10 cellular contexts compared by ENCODE assay signal in genomic region chr21:46668381-46668780, GRCh38. TPM values are rescaled to one million over a fixed set of nuclear protein-coding genes. Genes with fewer than 3 reads are reported as not detected.
A peak's percentile ranks its signal among the peaks of the same experiment; 100 is the strongest.
DNase-seq lines count a peak whose midpoint lies in the region; ATAC-seq and TF ChIP-seq lines count a peak whose summit lies in the region.
"Had no signal": no experiment of that assay in that cellular context is flagged by ENCODE, and none has a peak within 500 bp of the region (broad histone marks: within the 10 kb centered on the region; RNA-seq: fewer than 3 reads in every experiment).

No MANE protein-coding gene starts in this region.

- no peak for TF ChIP-seq POLR2A in transverse colon (IDR thresholded peaks at IDR 0.05)

- H3K4me3 ChIP-seq in CD4-positive, alpha-beta memory T cell (ENCODE audit: low read length in 2 of 2), result peak overlapping the region in 1 of 2 donors; percentile 43
- H3K4me3 ChIP-seq in NT2/D1 (ENCODE audit: insufficient read length, low read depth) (peak overlapping the region; percentile 88), choroid plexus epithelial cell (ENCODE audit: low read depth, low read length) (peak overlapping the region; percentile 67), transverse colon (peak overlapping the region in 2 of 4 donors; percentile 31 to 51)

- H3K9ac ChIP-seq in NT2/D1 (ENCODE audit: insufficient read length, low read depth), result peak overlapping the region; percentile 92

- peaks cover 0 to 1% of the 10 kb centered on the region in 2 donors for H3K27me3 Mint-ChIP-seq in CD4-positive, alpha-beta memory T cell
- peaks cover 0 to 3% of the 10 kb centered on the region in 2 donors for H3K27me3 Mint-ChIP-seq in natural killer cell treated with Interleukin-12 subunit alpha and Interleukin-12 subunit beta and Interleukin-15 and Interleukin-18, amount 100 ng/mL, for 72 hours

- CTCF ChIA-PET in CD4-positive, alpha-beta memory T cell (lab: Charles Lee; ENCODE audit: partially characterized antibody), result no interaction called here

- peaks cover 0 to 1% (median 0%) of the 10 kb centered on the region in 8 donors for H3K9me3 Mint-ChIP-seq in CD4-positive, alpha-beta memory T cell
- no peaks in the 10 kb centered on the region for H3K9me3 Mint-ChIP-seq in natural killer cell treated with Interleukin-12 subunit alpha and Interleukin-12 subunit beta and Interleukin-15 and Interleukin-18, amount 100 ng/mL, for 72 hours

- no peak for ATAC-seq in natural killer cell treated with Interleukin-12 subunit alpha and Interleukin-12 subunit beta and Interleukin-15 and Interleukin-18, amount 100 ng/mL, for 72 hours
- no peak for ATAC-seq in GM21423 (IDR thresholded peaks at IDR 0.05; ENCODE audit: unreplicated experiment)

- peaks cover 5% of the 10 kb centered on the region for H3K27me3 ChIP-seq in CD4-positive, alpha-beta memory T cell (ENCODE audit: insufficient read depth, low read length)
- H3K27me3 ChIP-seq in NT2/D1 (ENCODE audit: insufficient read depth, insufficient read length) (no peaks in the 10 kb centered on the region), transverse colon (peaks cover 29% of the 10 kb centered on the region)
- H3K27me3 ChIP-seq: foreskin keratinocyte had no signal

- TF ChIP-seq CTCF in choroid plexus epithelial cell (conservative IDR thresholded peaks at IDR 0.05; ENCODE audit: low read depth, low read length) (no peak), transverse colon (IDR thresholded peaks at IDR 0.05) (no peak)

- DNase-seq in CD4-positive, alpha-beta memory T cell, result no peak
- no peak for DNase-seq in NT2/D1 (ENCODE audit: low read depth, low spot score)
- no peak for DNase-seq in choroid plexus epithelial cell (ENCODE audit: low read depth)
- DNase-seq in natural killer cell treated with Interleukin-12 subunit alpha and Interleukin-12 subunit beta and Interleukin-15 and Interleukin-18, amount 100 ng/mL, for 72 hours (ENCODE audit: low spot score), result no peak
- DNase-seq in transverse colon, result no peak
- DNase-seq in effector CD4-positive, alpha-beta T cell, result no peak
- DNase-seq in HuH-7 (ENCODE audit: low spot score), result no peak
- DNase-seq: small intestine had no signal

- H3K4me1 ChIP-seq in CD4-positive, alpha-beta memory T cell (ENCODE audit: insufficient read depth, low read length), result peaks cover 15% of the 10 kb centered on the region
- H3K4me1 ChIP-seq in NT2/D1 (ENCODE audit: insufficient read depth, insufficient read length) (no peaks in the 10 kb centered on the region), transverse colon (peaks cover 8 to 17% (median 14%) of the 10 kb centered on the region in 4 donors)

- intact Hi-C loops in CD4-positive, alpha-beta memory T cell (cut with micrococcal nuclease), result no loop called here
- intact Hi-C loops in transverse colon (cut with DNase I; ENCODE audit: low total_unique reads), result no loop called here

- H3K4me3 Mint-ChIP-seq in CD4-positive, alpha-beta memory T cell, result peak overlapping the region; percentile 55 to 88 (median 79)
- H3K4me3 Mint-ChIP-seq in natural killer cell treated with Interleukin-12 subunit alpha and Interleukin-12 subunit beta and Interleukin-15 and Interleukin-18, amount 100 ng/mL, for 72 hours, result peak overlapping the region; percentile 84

- H3K9me3 ChIP-seq in CD4-positive, alpha-beta memory T cell (ENCODE audit: control insufficient read depth in 1 of 2, low read length in 2 of 2), result no peaks in the 10 kb centered on the region
- H3K9me3 ChIP-seq in NT2/D1 (ENCODE audit: insufficient read depth, low read length) (peaks cover 12% of the 10 kb centered on the region), transverse colon (no peaks in the 10 kb centered on the region)

- no peak for TF ChIP-seq EP300 in transverse colon (IDR thresholded peaks at IDR 0.05; ENCODE audit: low read depth)

- H3K27ac Mint-ChIP-seq in CD4-positive, alpha-beta memory T cell, result peak overlapping the region in 1 of 7 donors; percentile 12
- no peak overlapping the region for H3K27ac Mint-ChIP-seq in natural killer cell treated with Interleukin-12 subunit alpha and Interleukin-12 subunit beta and Interleukin-15 and Interleukin-18, amount 100 ng/mL, for 72 hours

- POLR2A ChIA-PET in CD4-positive, alpha-beta memory T cell (lab: Charles Lee; ENCODE audit: partially characterized antibody), result no interaction called here

- in situ Hi-C loops in transverse colon (cut with MboI; ENCODE audit: low pct_ligation_motif_present in 1 of 4, low pct_unique_long_range_greater_than_20kb in 1 of 4, low sequenced_read_pairs in 3 of 4), result no loop called here

- peaks cover 5 to 17% (median 6%) of the 10 kb centered on the region in 4 donors for H3K4me1 Mint-ChIP-seq in CD4-positive, alpha-beta memory T cell
- H3K4me1 Mint-ChIP-seq in natural killer cell treated with Interleukin-12 subunit alpha and Interleukin-12 subunit beta and Interleukin-15 and Interleukin-18, amount 100 ng/mL, for 72 hours (ENCODE audit: low read depth in 2 of 2), result peaks cover 4 to 6% of the 10 kb centered on the region in 2 donors

- H3K36me3 Mint-ChIP-seq in CD4-positive, alpha-beta memory T cell, result peaks cover 18 to 22% of the 10 kb centered on the region in 2 donors
- H3K36me3 Mint-ChIP-seq in natural killer cell treated with Interleukin-12 subunit alpha and Interleukin-12 subunit beta and Interleukin-15 and Interleukin-18, amount 100 ng/mL, for 72 hours, result peaks cover 5% of the 10 kb centered on the region

- H3K36me3 ChIP-seq in CD4-positive, alpha-beta memory T cell (ENCODE audit: insufficient read depth, low read length), result peaks cover 11% of the 10 kb centered on the region
- peaks cover 20% of the 10 kb centered on the region for H3K36me3 ChIP-seq in NT2/D1 (ENCODE audit: insufficient read depth, insufficient read length, low read length)
- H3K36me3 ChIP-seq in transverse colon, result no peaks in the 10 kb centered on the region

- no peak overlapping the region for H3K27ac ChIP-seq in CD4-positive, alpha-beta memory T cell (ENCODE audit: low read depth, low read length)
- no peak overlapping the region for H3K27ac ChIP-seq in transverse colon
- H3K27ac ChIP-seq: foreskin keratinocyte had no signal

- 47 to 77% methylated on average over 1 to 2 of the region's 2 CpGs for WGBS in transverse colon (ENCODE audit: low coverage in 1 of 2), 2 donors

RNA-seq across cellular contexts. Expression of gene PRMT2, which starts 32.9 kb away (rescaled TPM):
- 100 to 1,000 TPM; 175 to 177 TPM for total RNA-seq in CD4-positive, alpha-beta memory T cell
- polyA plus RNA-seq in CD4-positive, alpha-beta memory T cell, result 100 to 1,000 TPM; 218 to 348 TPM
- total RNA-seq in natural killer cell treated with Interleukin-12 subunit alpha and Interleukin-12 subunit beta and Interleukin-15 and Interleukin-18, amount 100 ng/mL, for 72 hours, result 10 to 100 TPM; 64.7 to 92.4 TPM
- 100 to 1,000 TPM in 2 of 4 donors, 10 to 100 TPM in 2; 80.4 to 112 (median 96.2) TPM for total RNA-seq in transverse colon
